ENCODE assay signal across 6 cellular contexts in genomic region chr19:18278521-18279265, GRCh38. TPM values are rescaled to one million over a fixed set of nuclear protein-coding genes. Genes with fewer than 3 reads are reported as not detected.
DNase-seq lines count a peak whose midpoint lies in the region; ATAC-seq lines count a peak whose summit lies in the region.

No MANE protein-coding gene starts in this region.

- H3K36me3 Mint-ChIP-seq in activated T-cell treated with anti-CD3 and anti-CD28 coated beads, Interleukin-2, amount 50 U/mL, for 4 hours (ENCODE audit: insufficient read depth), result peaks cover 15% of the 10 kb centered on the region

- DNase-seq in HAP-1 (ENCODE audit: low spot score in 2 of 2) (peak in 1 of 2 experiments; percentile 44), left kidney (ENCODE audit: low read depth, low spot score) (peak; percentile 45)
- peak; percentile 39 for DNase-seq in activated T-cell treated with anti-CD3 and anti-CD28 coated beads, Interleukin-2, amount 50 U/mL, for 4 hours

- in situ Hi-C loops in HAP-1 (cut with MboI; ENCODE audit: low sequenced_read_pairs), result loop anchor here (5.0 kb wide), 1 partner anchor 44 kb away; the partner anchor contains the start of gene LSM4

- ATAC-seq in activated T-cell treated with anti-CD3 and anti-CD28 coated beads, Interleukin-2, amount 50 U/mL, for 4 hours, result no peak
- ATAC-seq in HG02798 (IDR thresholded peaks at IDR 0.05; ENCODE audit: poor library complexity, unreplicated experiment), result no peak
- no peak for ATAC-seq in GM21447 (IDR thresholded peaks at IDR 0.05; ENCODE audit: unreplicated experiment)
- no peak for ATAC-seq in GM18870 (IDR thresholded peaks at IDR 0.05; ENCODE audit: unreplicated experiment)

- no peaks in the 10 kb centered on the region for H3K9me3 ChIP-seq in HAP-1

- H3K4me1 Mint-ChIP-seq in activated T-cell treated with anti-CD3 and anti-CD28 coated beads, Interleukin-2, amount 50 U/mL, for 4 hours (ENCODE audit: low read depth), result peaks cover 42% of the 10 kb centered on the region

- H3K27me3 ChIP-seq in HAP-1 (ENCODE audit: low read depth), result no peaks in the 10 kb centered on the region

- peaks cover 14% of the 10 kb centered on the region; the same call in 1 of the 2 replicates for H3K36me3 ChIP-seq in HAP-1 (replicated peaks)

- H3K4me3 Mint-ChIP-seq in activated T-cell treated with anti-CD3 and anti-CD28 coated beads, Interleukin-2, amount 50 U/mL, for 4 hours, result peak overlapping the region; percentile 96

- H3K4me3 ChIP-seq in HAP-1, result peak overlapping the region; percentile 92

- H3K4me1 ChIP-seq in HAP-1, result peaks cover 15% of the 10 kb centered on the region

- H3K27me3 Mint-ChIP-seq in activated T-cell treated with anti-CD3 and anti-CD28 coated beads, Interleukin-2, amount 50 U/mL, for 4 hours (ENCODE audit: low read depth), result no peaks in the 10 kb centered on the region

- no peaks in the 10 kb centered on the region for H3K9me3 Mint-ChIP-seq in activated T-cell treated with anti-CD3 and anti-CD28 coated beads, Interleukin-2, amount 50 U/mL, for 4 hours

RNA-seq across cellular contexts. Expression of gene JUND, which starts 2.7 kb away (rescaled TPM):
- total RNA-seq in activated T-cell treated with anti-CD3 and anti-CD28 coated beads, Interleukin-2, amount 50 U/mL, for 4 hours, result 100 to 1,000 TPM; 232 to 244 (median 242) TPM

RNA-seq across cellular contexts. Expression of gene IQCN, which starts 4.4 kb away (rescaled TPM):
- total RNA-seq in activated T-cell treated with anti-CD3 and anti-CD28 coated beads, Interleukin-2, amount 50 U/mL, for 4 hours, result under 1 TPM; 0.35 to 0.42 (median 0.38) TPM

RNA-seq across cellular contexts. Expression of gene LSM4, which starts 44.2 kb away (rescaled TPM):
- 100 to 1,000 TPM; 209 to 254 (median 230) TPM for total RNA-seq in activated T-cell treated with anti-CD3 and anti-CD28 coated beads, Interleukin-2, amount 50 U/mL, for 4 hours

RNA-seq across cellular contexts. Expression of gene PDE4C, which starts 52.5 kb away (rescaled TPM):
- total RNA-seq in activated T-cell treated with anti-CD3 and anti-CD28 coated beads, Interleukin-2, amount 50 U/mL, for 4 hours, result not detected
